ENCODE assay signal across 8 cellular contexts in the genomic region with DNA sequence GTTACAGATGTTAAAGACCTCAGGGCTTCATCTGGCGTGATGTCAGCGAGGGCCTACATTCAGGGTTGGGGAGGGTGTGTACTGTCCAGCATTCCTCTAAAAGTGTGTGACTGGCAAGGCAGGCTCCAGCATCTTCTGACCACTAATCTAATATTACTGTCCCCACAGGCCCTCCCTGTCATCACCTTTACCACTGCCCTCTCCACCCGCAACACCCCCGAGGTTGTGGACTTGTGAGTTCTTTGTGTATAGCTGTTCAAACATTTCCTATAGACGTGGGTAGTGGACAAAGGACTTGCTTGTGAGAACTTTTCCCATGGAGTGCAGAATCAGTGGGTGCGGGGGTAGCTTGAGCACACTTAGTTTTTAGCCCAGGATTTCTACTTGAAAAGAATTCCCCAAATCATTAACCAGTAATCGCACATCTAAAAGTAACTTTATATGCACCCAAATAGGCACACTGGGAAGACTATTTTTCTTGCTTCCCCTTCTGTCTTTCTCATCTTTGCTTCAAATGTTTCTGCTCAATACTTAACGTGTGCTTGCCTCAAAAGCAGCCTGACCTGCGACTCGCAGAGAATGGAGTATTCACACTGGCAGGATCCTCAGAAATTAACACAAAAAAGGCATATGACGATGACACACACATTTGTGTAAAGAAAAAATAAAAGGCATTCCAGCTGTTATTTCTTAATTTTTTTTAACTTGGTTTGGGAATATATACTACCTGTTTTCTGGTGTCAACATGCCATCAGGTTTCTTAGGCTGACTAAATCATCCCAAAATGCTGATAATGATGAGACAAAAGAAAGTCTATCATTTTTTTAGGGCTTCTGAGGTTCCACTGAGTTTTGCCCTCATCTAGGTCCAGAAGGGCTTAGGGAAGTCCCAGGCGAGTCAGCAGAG.
A peak's percentile ranks its signal among the peaks of the same experiment; 100 is the strongest.
DNase-seq lines count a peak whose midpoint lies in the region; ATAC-seq, FAIRE-seq and TF ChIP-seq lines count a peak whose summit lies in the region.

No MANE protein-coding gene starts in this region.

- peak overlapping the region; percentile 94 for H3K27ac Mint-ChIP-seq in astrocyte (ENCODE audit: unreplicated experiment)

- H3K4me2 ChIP-seq in astrocyte (ENCODE audit: low read length), result peak overlapping the region; percentile 68

- H3K4me3 Mint-ChIP-seq in astrocyte (ENCODE audit: unreplicated experiment), result no peak overlapping the region

- FAIRE-seq in astrocyte (lab: Jason Lieb, UNC) (no peak), urothelium cell line (lab: Jason Lieb, UNC) (peak; percentile 68)

- H3K27ac ChIP-seq in heart right ventricle (peak overlapping the region in 6 of 10 donors; percentile 11 to 70 (median 53)), astrocyte (ENCODE audit: low read depth, low read length) (peak overlapping the region; percentile 30), lung (ENCODE audit: low read depth in 1 of 2, low read length in 1 of 2) (peak overlapping the region; percentile 4 to 86)

- H3K4me1 Mint-ChIP-seq in astrocyte (ENCODE audit: low read depth, unreplicated experiment), result peaks cover 47% of the 10 kb centered on the region

- H3K27me3 Mint-ChIP-seq in astrocyte (ENCODE audit: low read depth, unreplicated experiment), result no peaks in the 10 kb centered on the region

- H3K79me2 ChIP-seq in astrocyte (ENCODE audit: insufficient read depth, low read length), result no peaks in the 10 kb centered on the region

- DNase-seq in heart right ventricle (no peak), cardiac septum (ENCODE audit: low spot score) (no peak), astrocyte (ENCODE audit: low read depth) (no peak), lung (ENCODE audit: low spot score) (no peak), urothelium cell line (ENCODE audit: low spot score) (no peak), globus pallidus (ENCODE audit: low spot score) (no peak), cerebellum (ENCODE audit: low spot score) (no peak)
- no peak for DNase-seq in stimulated activated CD4-positive, alpha-beta T cell treated with anti-CD3 and anti-CD28 coated beads, Interleukin-2, amount 100 ng/mL, for 24 hours

- H3K9me3 Mint-ChIP-seq in astrocyte (ENCODE audit: unreplicated experiment), result peaks cover 2% of the 10 kb centered on the region

- H3K4me1 ChIP-seq in heart right ventricle (peaks cover 0 to 72% (median 59%) of the 10 kb centered on the region in 9 donors), astrocyte (ENCODE audit: insufficient read depth, low read length) (peaks cover 18% of the 10 kb centered on the region), lung (ENCODE audit: control insufficient read depth in 2 of 2, insufficient read depth in 2 of 2, low read length in 2 of 2) (peaks cover 11 to 17% of the 10 kb centered on the region in 2 donors)

- H2AFZ ChIP-seq in astrocyte (ENCODE audit: low read depth, low read length), result peak overlapping the region; percentile 6

- TF ChIP-seq CTCF in heart right ventricle (IDR thresholded peaks at IDR 0.05), result no peak
- TF ChIP-seq CTCF in astrocyte (IDR thresholded peaks at IDR 0.05; ENCODE audit: insufficient read depth, low read depth, low read length), result no peak
- no peak for TF ChIP-seq CTCF in lung (IDR thresholded peaks at IDR 0.05; ENCODE audit: control extremely low read depth, extremely low read depth)

- H3K36me3 Mint-ChIP-seq in astrocyte (ENCODE audit: low read depth, unreplicated experiment), result no peaks in the 10 kb centered on the region

- intact Hi-C loops in heart right ventricle (cut with DNase I), result no loop called here
- intact Hi-C loops in cardiac septum (cut with DNase I), result no loop called here

- ATAC-seq in heart right ventricle (no peak), lung (ENCODE audit: insufficient read depth, low FRiP score) (no peak)

- 84 to 88% methylated on average over 12 of the region's 12 CpGs for WGBS in heart right ventricle, 2 donors
- WGBS in lung, 2 donors, result 73 to 82% methylated on average over 12 of the region's 12 CpGs

- H3K9me3 ChIP-seq in heart right ventricle (no peaks in the 10 kb centered on the region), astrocyte (ENCODE audit: insufficient read depth, low read depth, low read length) (no peaks in the 10 kb centered on the region), lung (ENCODE audit: control insufficient read depth in 2 of 2, insufficient read depth in 1 of 2, low read length in 1 of 2) (peaks cover 0 to 1% of the 10 kb centered on the region in 2 donors)

- H3K27me3 ChIP-seq in heart right ventricle (no peaks in the 10 kb centered on the region), astrocyte (ENCODE audit: insufficient read depth, low read length) (no peaks in the 10 kb centered on the region), lung (ENCODE audit: control insufficient read depth, insufficient read depth) (no peaks in the 10 kb centered on the region)

- H3K4me3 ChIP-seq in heart right ventricle, result no peak overlapping the region
- H3K4me3 ChIP-seq in astrocyte (ENCODE audit: insufficient read depth, low read depth, low read length), result no peak overlapping the region
- no peak overlapping the region for H3K4me3 ChIP-seq in lung

- no peaks in the 10 kb centered on the region for H4K20me1 ChIP-seq in astrocyte (ENCODE audit: insufficient read depth, low read length)

- peaks cover 0 to 29% (median 0%) of the 10 kb centered on the region in 9 donors for H3K36me3 ChIP-seq in heart right ventricle
- no peaks in the 10 kb centered on the region for H3K36me3 ChIP-seq in astrocyte (ENCODE audit: insufficient read depth, low read length)
- H3K36me3 ChIP-seq in lung (ENCODE audit: control insufficient read depth in 2 of 2, insufficient read depth in 2 of 2, low read length in 2 of 2), result peaks cover 0 to 9% of the 10 kb centered on the region in 2 donors

- peak overlapping the region; percentile 17 for H3K9ac ChIP-seq in astrocyte (ENCODE audit: low read length)
